In the genomic region with DNA sequence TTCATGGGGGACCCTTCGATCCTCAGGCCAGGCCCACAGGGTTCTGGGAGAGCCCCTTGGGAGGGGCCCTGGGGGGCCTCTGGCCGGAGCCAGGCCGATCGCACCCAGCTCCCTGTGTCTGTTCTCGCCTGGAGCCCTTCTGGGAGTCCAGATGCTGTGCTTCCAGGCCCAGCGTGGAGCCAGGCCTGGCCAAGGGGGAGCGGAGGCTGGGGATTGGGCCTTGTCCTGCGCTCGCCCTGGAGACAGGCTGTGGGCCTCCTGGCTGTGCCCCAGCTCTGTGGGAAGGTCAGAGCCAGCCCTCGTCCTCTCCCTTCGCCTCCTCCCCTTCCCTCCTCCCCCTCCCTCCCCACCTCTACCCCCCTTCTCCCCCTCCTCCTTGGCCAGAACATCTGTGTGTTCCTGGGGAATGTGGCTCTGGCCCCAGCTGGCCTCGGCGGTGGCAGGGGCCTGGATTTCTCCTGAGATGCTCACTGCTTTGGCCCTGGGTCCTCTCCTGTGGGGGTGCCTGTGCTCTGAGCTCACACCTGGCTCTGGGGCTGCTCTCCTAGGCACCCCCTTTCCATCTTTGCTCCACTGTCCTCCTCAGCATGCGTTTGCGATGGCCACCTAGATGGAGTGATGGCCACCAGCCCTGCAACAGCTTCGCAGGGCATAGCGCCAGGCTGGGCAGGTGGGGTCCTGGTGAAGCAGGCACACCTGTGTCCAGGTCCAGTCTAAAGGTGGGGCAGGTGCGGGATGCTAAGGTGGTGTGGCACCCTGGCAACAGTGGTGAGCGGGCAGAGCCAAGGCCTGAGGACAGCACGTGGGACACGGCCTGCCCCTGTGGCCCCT, we compare ENCODE assay signal across 9 cellular contexts.
DNase-seq lines count a peak whose midpoint lies in the region; TF ChIP-seq lines count a peak whose summit lies in the region.
"Had no signal": no experiment of that assay in that cellular context is flagged by ENCODE, and none has a peak within 500 bp of the region (broad histone marks: within the 10 kb centered on the region; RNA-seq: fewer than 3 reads in every experiment).

No MANE protein-coding gene starts in this region.

- DNase-seq in NCI-H2227 (lab: John Stamatoyannopoulos, UW; ENCODE audit: unreplicated experiment) (peak; percentile 17), NCI-H2227 treated with DMSO at 0.1 percent for 48 hours (lab: John Stamatoyannopoulos, UW) (no peak), fibroblast of mammary gland (ENCODE audit: low read depth) (peak; percentile 95), uterus (peak; percentile 90 to 93), HPDE6-E6E7 (ENCODE audit: extremely low spot score) (no peak), A172 (ENCODE audit: low spot score) (no peak)
- no peak for DNase-seq in CD8-positive, alpha-beta memory T cell
- DNase-seq: effector CD8-positive, alpha-beta T cell had no signal

- H3K4me1 ChIP-seq in muscle layer of colon (ENCODE audit: insufficient read depth, low read length) (peaks cover 86% of the 10 kb centered on the region), uterus (peaks cover 9 to 28% of the 10 kb centered on the region in 2 donors)
- H3K4me1 ChIP-seq in CD8-positive, alpha-beta memory T cell (ENCODE audit: insufficient read depth, low read length) = no peaks in the 10 kb centered on the region

- no peaks in the 10 kb centered on the region for H3K36me3 Mint-ChIP-seq in CD8-positive, alpha-beta memory T cell

- H3K27me3 ChIP-seq in muscle layer of colon (ENCODE audit: control insufficient read depth in 1 of 2, insufficient read depth in 2 of 2, low read length in 2 of 2) = no peaks in the 10 kb centered on the region
- no peaks in the 10 kb centered on the region for H3K27me3 ChIP-seq in uterus
- no peaks in the 10 kb centered on the region for H3K27me3 ChIP-seq in CD8-positive, alpha-beta memory T cell (ENCODE audit: insufficient read depth, low read length, poor library complexity, severe bottlenecking)

- H3K9me3 Mint-ChIP-seq in CD8-positive, alpha-beta memory T cell = no peaks in the 10 kb centered on the region

- POLR2A ChIA-PET in CD8-positive, alpha-beta memory T cell (lab: Charles Lee) = no interaction called here

- H3K4me3 ChIP-seq in fibroblast of mammary gland (ENCODE audit: control insufficient read depth, low read depth, low read length) (no peak overlapping the region), muscle layer of colon (ENCODE audit: low read depth in 1 of 2, low read length in 2 of 2) (no peak overlapping the region), uterus (no peak overlapping the region)
- no peak overlapping the region for H3K4me3 ChIP-seq in CD8-positive, alpha-beta memory T cell (ENCODE audit: low read length)

- H3K27me3 Mint-ChIP-seq in CD8-positive, alpha-beta memory T cell = peaks cover 2 to 11% of the 10 kb centered on the region in 2 donors

- no peak for TF ChIP-seq CTCF in fibroblast of mammary gland (conservative IDR thresholded peaks at IDR 0.05; ENCODE audit: control insufficient read depth, insufficient read depth, low read depth, low read length)
- TF ChIP-seq CTCF in uterus (IDR thresholded peaks at IDR 0.05) = no peak

- no peaks in the 10 kb centered on the region for H3K36me3 ChIP-seq in muscle layer of colon (ENCODE audit: insufficient read depth, low read length)
- no peaks in the 10 kb centered on the region for H3K36me3 ChIP-seq in uterus
- H3K36me3 ChIP-seq in CD8-positive, alpha-beta memory T cell (ENCODE audit: insufficient read depth, low read length) = no peaks in the 10 kb centered on the region

- intact Hi-C loops in uterus (cut with DNase I; ENCODE audit: low total_unique reads) = no loop called here

- H3K9ac ChIP-seq in muscle layer of colon (ENCODE audit: low read length) = no peak overlapping the region

- H3K9me3 ChIP-seq in muscle layer of colon (ENCODE audit: low read length) (no peaks in the 10 kb centered on the region), uterus (no peaks in the 10 kb centered on the region)
- H3K9me3 ChIP-seq in CD8-positive, alpha-beta memory T cell (ENCODE audit: low read length) = no peaks in the 10 kb centered on the region

- CTCF ChIA-PET in CD8-positive, alpha-beta memory T cell (lab: Charles Lee) = interaction anchor here (1.5 kb wide), 1 partner anchor 41 kb away, joined by 3 read pairs; no protein-coding TSS in a partner anchor

- no peak overlapping the region for H3K27ac Mint-ChIP-seq in CD8-positive, alpha-beta memory T cell

- H3K4me3 Mint-ChIP-seq in CD8-positive, alpha-beta memory T cell = no peak overlapping the region

- no peak for TF ChIP-seq POLR2A in uterus (IDR thresholded peaks at IDR 0.05)

- H3K27ac ChIP-seq in muscle layer of colon (ENCODE audit: low read depth, low read length) (peak overlapping the region; percentile 94), uterus (peak overlapping the region; percentile 68 to 75)
- no peak overlapping the region for H3K27ac ChIP-seq in CD8-positive, alpha-beta memory T cell (ENCODE audit: low read depth, low read length)

- no peaks in the 10 kb centered on the region for H3K4me1 Mint-ChIP-seq in CD8-positive, alpha-beta memory T cell

Comparison
In these comparisons a context has a peak if more than half of its experiments do, and no peak if none do; other contexts are left out.
1. DNase-seq: peak in NCI-H2227 (single experiment), fibroblast of mammary gland (single experiment) and uterus (2 of 2); none in NCI-H2227 treated with DMSO at 0.1 percent for 48 hours (single experiment), HPDE6-E6E7 (single experiment), CD8-positive, alpha-beta memory T cell (0 of 5) and A172 (single experiment).